ENCODE assay signal across 7 cellular contexts in genomic region chr7:148884299-148885022, GRCh38. TPM values are rescaled to one million over a fixed set of nuclear protein-coding genes. Genes with fewer than 3 reads are reported as not detected.
A peak's percentile ranks its signal among the peaks of the same experiment; 100 is the strongest.
DNase-seq lines count a peak whose midpoint lies in the region; ATAC-seq and TF ChIP-seq lines count a peak whose summit lies in the region.

No MANE protein-coding gene starts in this region.

- H3K9me3 Mint-ChIP-seq in T-helper 2 cell treated with Interferon-gamma antibody and Interleukin-4, amounts not matched to agents 5 μg/mL and 100 μg/mL, for 36 hours = no peaks in the 10 kb centered on the region

- H3K4me1 Mint-ChIP-seq in T-helper 2 cell treated with Interferon-gamma antibody and Interleukin-4, amounts not matched to agents 5 μg/mL and 100 μg/mL, for 36 hours (ENCODE audit: low read depth) = peaks cover 32% of the 10 kb centered on the region

- intact Hi-C loops in ascending aorta (cut with DNase I) = loop anchor here (1.0 to 10.0 kb wide), 10 partner anchors 79 to 888 kb away; partner anchors contain the start of genes CUL1, PDIA4, ZNF425 and ZNF467

- H3K27me3 Mint-ChIP-seq in T-helper 2 cell treated with Interferon-gamma antibody and Interleukin-4, amounts not matched to agents 5 μg/mL and 100 μg/mL, for 36 hours (ENCODE audit: low read depth) = no peaks in the 10 kb centered on the region

- no peaks in the 10 kb centered on the region for H3K9me3 ChIP-seq in ascending aorta

- peak overlapping the region; percentile 94 for H3K4me3 Mint-ChIP-seq in T-helper 2 cell treated with Interferon-gamma antibody and Interleukin-4, amounts not matched to agents 5 μg/mL and 100 μg/mL, for 36 hours

- H3K36me3 Mint-ChIP-seq in T-helper 2 cell treated with Interferon-gamma antibody and Interleukin-4, amounts not matched to agents 5 μg/mL and 100 μg/mL, for 36 hours (ENCODE audit: low read depth) = peaks cover 24% of the 10 kb centered on the region

- peak overlapping the region; percentile 99 for H3K27ac Mint-ChIP-seq in T-helper 2 cell treated with Interferon-gamma antibody and Interleukin-4, amounts not matched to agents 5 μg/mL and 100 μg/mL, for 36 hours

- peak; percentile 76 for DNase-seq in NCI-H1694 (lab: John Stamatoyannopoulos, UW)
- peak; percentile 96 for DNase-seq in T-helper 2 cell treated with Interferon-gamma antibody and Interleukin-4, amounts not matched to agents 5 μg/mL and 100 μg/mL, for 36 hours (ENCODE audit: low spot score)
- peak; percentile 75 to 95 for DNase-seq in ascending aorta (ENCODE audit: low spot score in 2 of 2)
- peak; percentile 99 for DNase-seq in hepatic stellate cell (ENCODE audit: low spot score)
- DNase-seq in renal cortical epithelial cell (ENCODE audit: low read depth) = peak; percentile 60

- H3K36me3 ChIP-seq in ascending aorta = no peaks in the 10 kb centered on the region

- no peaks in the 10 kb centered on the region for H3K4me1 ChIP-seq in ascending aorta

- TF ChIP-seq POLR2A in GM18505 (IDR thresholded peaks at IDR 0.05; ENCODE audit: borderline replicate concordance, extremely low read depth, insufficient read depth, insufficient read length) = peak; percentile 79

- no peaks in the 10 kb centered on the region for H3K27me3 ChIP-seq in ascending aorta

- H3K4me3 ChIP-seq in ascending aorta = peak overlapping the region; percentile 93

- no peak for TF ChIP-seq CTCF in ascending aorta (IDR thresholded peaks at IDR 0.05)

- H3K27ac ChIP-seq in ascending aorta = peak overlapping the region; percentile 88 to 91

- ATAC-seq in GM18505 (IDR thresholded peaks at IDR 0.05; ENCODE audit: unreplicated experiment) (peak; percentile 89), HG02885 (IDR thresholded peaks at IDR 0.05; ENCODE audit: poor library complexity, unreplicated experiment) (peak; percentile 91)

RNA-seq across cellular contexts. Expression of gene EZH2, which starts 0.4 kb away (rescaled TPM):
- total RNA-seq in ascending aorta (not detected), renal cortical epithelial cell (7.9 and 10.1 TPM in 2 replicates)

Comparison
In these comparisons a context has a peak if more than half of its experiments do, and no peak if none do; other contexts are left out.
1. Peak in every context shown above with its lines: DNase-seq, ATAC-seq, H3K4me3 ChIP-seq and H3K27ac ChIP-seq.